Comparison of ENCODE assay signal across 8 cellular contexts in the genomic region with DNA sequence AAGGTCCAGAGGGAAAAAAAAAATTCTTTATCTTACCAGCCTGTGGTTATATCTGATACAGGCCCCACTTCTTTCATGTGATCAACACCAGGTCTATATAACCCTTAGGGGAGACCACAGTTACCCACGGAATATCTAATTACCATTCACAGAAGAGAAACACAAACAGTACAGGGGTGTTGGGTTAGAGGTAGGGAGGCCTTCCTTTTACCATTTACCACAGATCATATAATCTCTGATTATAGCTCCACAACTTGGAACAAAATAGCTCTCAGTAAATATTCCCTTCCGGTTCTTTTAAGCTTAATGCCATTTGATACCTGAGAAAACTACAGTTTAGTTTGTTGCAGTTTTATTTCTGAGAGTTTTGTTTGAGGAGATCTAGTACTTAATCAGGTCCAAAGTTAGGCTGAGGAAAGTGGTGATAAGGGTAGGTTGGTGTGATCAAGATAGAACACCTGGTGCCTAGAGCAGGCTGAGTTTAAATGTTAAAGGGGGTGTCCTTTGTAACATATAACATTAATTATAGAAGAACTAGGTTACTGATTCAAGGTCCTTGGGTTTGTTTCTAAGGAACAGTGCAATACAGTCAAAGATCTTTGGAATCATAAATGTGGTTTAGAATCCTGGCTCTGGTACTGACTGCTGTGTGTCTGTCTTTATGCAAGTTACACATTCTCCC. TPM values are rescaled to one million over a fixed set of nuclear protein-coding genes. Genes with fewer than 3 reads are reported as not detected.
A peak's percentile ranks its signal among the peaks of the same experiment; 100 is the strongest.
DNase-seq lines count a peak whose midpoint lies in the region; ATAC-seq and TF ChIP-seq lines count a peak whose summit lies in the region.

No MANE protein-coding gene starts in this region.

- no peak for TF ChIP-seq CTCF in tibial artery (IDR thresholded peaks at IDR 0.05)

- H3K4me3 ChIP-seq in thymus (ENCODE audit: low read length) (peak overlapping the region; percentile 39), tibial artery (no peak overlapping the region)

- H3K9me3 Mint-ChIP-seq in activated T-cell treated with anti-CD3 and anti-CD28 coated beads, Interleukin-2, amount 50 U/mL, for 72 hours: no peaks in the 10 kb centered on the region

- intact Hi-C loops in left colon (cut with DNase I, micrococcal nuclease): no loop called here
- intact Hi-C loops in tibial artery (cut with DNase I; ENCODE audit: low total_unique reads): no loop called here

- H3K27ac ChIP-seq in thymus (ENCODE audit: low read depth): peak overlapping the region; percentile 94
- H3K27ac ChIP-seq in tibial artery: no peak overlapping the region

- DNase-seq in activated T-cell treated with anti-CD3 and anti-CD28 coated beads, Interleukin-2, amount 50 U/mL, for 72 hours: no peak
- DNase-seq in activated T-cell treated with anti-CD3 and anti-CD28 coated beads for 4 hours (no peak), T-helper 17 cell (no peak), left colon (no peak), germinal center (ENCODE audit: low spot score) (no peak), tibial artery (no peak)

- H3K27me3 Mint-ChIP-seq in activated T-cell treated with anti-CD3 and anti-CD28 coated beads, Interleukin-2, amount 50 U/mL, for 72 hours (ENCODE audit: low read depth): no peaks in the 10 kb centered on the region
- no peaks in the 10 kb centered on the region for H3K27me3 Mint-ChIP-seq in T-helper 17 cell

- H3K4me3 Mint-ChIP-seq in activated T-cell treated with anti-CD3 and anti-CD28 coated beads, Interleukin-2, amount 50 U/mL, for 72 hours: peak overlapping the region; percentile 68 to 81
- peak overlapping the region; percentile 84 for H3K4me3 Mint-ChIP-seq in T-helper 17 cell

- peak overlapping the region; percentile 87 for H3K27ac Mint-ChIP-seq in activated T-cell treated with anti-CD3 and anti-CD28 coated beads, Interleukin-2, amount 50 U/mL, for 72 hours
- H3K27ac Mint-ChIP-seq in T-helper 17 cell: peak overlapping the region; percentile 98

- peaks cover 0 to 4% of the 10 kb centered on the region in 2 donors for H3K36me3 Mint-ChIP-seq in activated T-cell treated with anti-CD3 and anti-CD28 coated beads, Interleukin-2, amount 50 U/mL, for 72 hours (ENCODE audit: insufficient read depth in 2 of 2)
- H3K36me3 Mint-ChIP-seq in T-helper 17 cell (ENCODE audit: low read depth): no peaks in the 10 kb centered on the region

- 33% methylated on average over 2 of the region's 2 CpGs for WGBS in thymus

- H3K27me3 ChIP-seq in thymus (ENCODE audit: control insufficient read depth, insufficient read depth) (no peaks in the 10 kb centered on the region), tibial artery (no peaks in the 10 kb centered on the region)

- ATAC-seq in activated T-cell treated with anti-CD3 and anti-CD28 coated beads, Interleukin-2, amount 50 U/mL, for 72 hours (replicated peaks in 1 of 2): peak in 1 of 2 donors; percentile 35
- ATAC-seq in T-helper 17 cell (peak; percentile 66), left colon (peak; percentile 83), GM19452 (IDR thresholded peaks at IDR 0.05; ENCODE audit: unreplicated experiment) (no peak)

- H3K36me3 ChIP-seq in thymus (ENCODE audit: control insufficient read depth, insufficient read depth) (no peaks in the 10 kb centered on the region), tibial artery (no peaks in the 10 kb centered on the region)

- H3K4me1 ChIP-seq in thymus (ENCODE audit: control insufficient read depth, insufficient read depth, low read length) (peaks cover 33% of the 10 kb centered on the region), tibial artery (peaks cover 0 to 13% (median 8%) of the 10 kb centered on the region in 4 donors)

- peaks cover 68% of the 10 kb centered on the region for H3K4me1 Mint-ChIP-seq in activated T-cell treated with anti-CD3 and anti-CD28 coated beads, Interleukin-2, amount 50 U/mL, for 72 hours (ENCODE audit: low read depth)
- H3K4me1 Mint-ChIP-seq in T-helper 17 cell: peaks cover 47% of the 10 kb centered on the region

- no peaks in the 10 kb centered on the region for H3K9me3 ChIP-seq in T-helper 17 cell (ENCODE audit: control insufficient read depth, low read length, poor library complexity, severe bottlenecking)
- no peaks in the 10 kb centered on the region for H3K9me3 ChIP-seq in thymus (ENCODE audit: control insufficient read depth)
- H3K9me3 ChIP-seq in tibial artery: no peaks in the 10 kb centered on the region

RNA-seq across cellular contexts. Expression of a gene that starts 14.1 kb away (rescaled TPM):
- total RNA-seq in activated T-cell treated with anti-CD3 and anti-CD28 coated beads, Interleukin-2, amount 50 U/mL, for 72 hours: 100 to 1,000 TPM in 1 of 2 donors, 10 to 100 TPM in 1; 73.3 to 109 TPM
- 100 to 1,000 TPM; 193 to 221 TPM for total RNA-seq in T-helper 17 cell
- total RNA-seq in left colon: 10 to 100 TPM; 68.0 to 78.7 TPM
- 18.6 TPM for polyA plus RNA-seq in thymus
